In genomic region chr11:95364324-95365295, GRCh38 we compare ENCODE assay signal across 13 cellular contexts.
DNase-seq lines count a peak whose midpoint lies in the region; ATAC-seq and TF ChIP-seq lines count a peak whose summit lies in the region.
"Had no signal": no experiment of that assay in that cellular context is flagged by ENCODE, and none has a peak within 500 bp of the region (broad histone marks: within the 10 kb centered on the region; RNA-seq: fewer than 3 reads in every experiment).

No MANE protein-coding gene starts in this region.

- H3K27me3 Mint-ChIP-seq in chondrocyte (ENCODE audit: low read depth): no peaks in the 10 kb centered on the region
- H3K27me3 Mint-ChIP-seq in natural killer cell treated with Interleukin-12 subunit alpha and Interleukin-12 subunit beta and Interleukin-15 and Interleukin-18, amount 100 ng/mL, for 72 hours: peaks cover 7 to 21% of the 10 kb centered on the region in 2 donors

- H3K36me3 ChIP-seq in mucosa of descending colon (ENCODE audit: low read depth): no peaks in the 10 kb centered on the region
- H3K36me3 ChIP-seq: heart right ventricle had no signal

- H3K36me3 Mint-ChIP-seq in chondrocyte (ENCODE audit: low read depth): no peaks in the 10 kb centered on the region
- H3K36me3 Mint-ChIP-seq in natural killer cell treated with Interleukin-12 subunit alpha and Interleukin-12 subunit beta and Interleukin-15 and Interleukin-18, amount 100 ng/mL, for 72 hours: no peaks in the 10 kb centered on the region
- H3K36me3 Mint-ChIP-seq: CD8-positive, alpha-beta T cell had no signal

- DNase-seq in Caki2 (ENCODE audit: low read depth): peak; percentile 35
- DNase-seq in NCI-H446 treated with DMSO at 0.1 percent for 48 hours (lab: John Stamatoyannopoulos, UW): peak; percentile 74
- no peak for DNase-seq in chondrocyte (ENCODE audit: low spot score)
- no peak for DNase-seq in mucosa of descending colon
- DNase-seq in SHP77 treated with DMSO at 0.1 percent for 48 hours (lab: John Stamatoyannopoulos, UW): no peak
- no peak for DNase-seq in natural killer cell treated with Interleukin-12 subunit alpha and Interleukin-12 subunit beta and Interleukin-15 and Interleukin-18, amount 100 ng/mL, for 72 hours (ENCODE audit: low spot score)
- DNase-seq in erythroblast (lab: John Stamatoyannopoulos, UW): no peak
- DNase-seq: CD8-positive, alpha-beta T cell; heart right ventricle; IMR-90; NCI-H2227 treated with DMSO at 0.1 percent for 48 hours had no signal

- H3K4me1 ChIP-seq in mucosa of descending colon (ENCODE audit: low read depth): peaks cover 3% of the 10 kb centered on the region

- H3K4me3 ChIP-seq in mucosa of descending colon: no peak overlapping the region
- H3K4me3 ChIP-seq: heart right ventricle had no signal

- ATAC-seq in mucosa of descending colon (peak; percentile 77), GM21515 (IDR thresholded peaks at IDR 0.05; ENCODE audit: unreplicated experiment) (no peak)
- no peak for ATAC-seq in natural killer cell treated with Interleukin-12 subunit alpha and Interleukin-12 subunit beta and Interleukin-15 and Interleukin-18, amount 100 ng/mL, for 72 hours
- ATAC-seq: CD8-positive, alpha-beta T cell; heart right ventricle had no signal

- in situ Hi-C loops in Caki2 (cut with HindIII; ENCODE audit: low pct_unique_long_range_greater_than_20kb, low sequenced_read_pairs): no loop called here

- H3K9me3 Mint-ChIP-seq in chondrocyte (ENCODE audit: low read depth): no peaks in the 10 kb centered on the region
- H3K9me3 Mint-ChIP-seq in natural killer cell treated with Interleukin-12 subunit alpha and Interleukin-12 subunit beta and Interleukin-15 and Interleukin-18, amount 100 ng/mL, for 72 hours: no peaks in the 10 kb centered on the region
- H3K9me3 Mint-ChIP-seq: CD8-positive, alpha-beta T cell; T-helper 2 cell treated with Interferon-gamma antibody and Interleukin-4, amounts not matched to agents 5 μg/mL and 100 μg/mL, for 36 hours had no signal

- no peak for TF ChIP-seq POLR2A in erythroblast (IDR thresholded peaks at IDR 0.05; ENCODE audit: low read length)

- intact Hi-C loops in mucosa of descending colon (cut with DNase I, micrococcal nuclease): no loop called here

- peaks cover 38% of the 10 kb centered on the region for H3K4me1 Mint-ChIP-seq in chondrocyte (ENCODE audit: low read depth)
- H3K4me1 Mint-ChIP-seq in natural killer cell treated with Interleukin-12 subunit alpha and Interleukin-12 subunit beta and Interleukin-15 and Interleukin-18, amount 100 ng/mL, for 72 hours (ENCODE audit: low read depth in 2 of 2): no peaks in the 10 kb centered on the region

- no peak overlapping the region for H3K4me3 Mint-ChIP-seq in chondrocyte (ENCODE audit: unreplicated experiment)
- no peak overlapping the region for H3K4me3 Mint-ChIP-seq in natural killer cell treated with Interleukin-12 subunit alpha and Interleukin-12 subunit beta and Interleukin-15 and Interleukin-18, amount 100 ng/mL, for 72 hours
- H3K4me3 Mint-ChIP-seq: CD8-positive, alpha-beta T cell; T-helper 2 cell treated with Interferon-gamma antibody and Interleukin-4, amounts not matched to agents 5 μg/mL and 100 μg/mL, for 36 hours had no signal

- H3K9me3 ChIP-seq in mucosa of descending colon: no peaks in the 10 kb centered on the region
- H3K9me3 ChIP-seq: heart right ventricle had no signal

- peak overlapping the region; percentile 67 for H3K27ac Mint-ChIP-seq in chondrocyte (ENCODE audit: unreplicated experiment)
- H3K27ac Mint-ChIP-seq in natural killer cell treated with Interleukin-12 subunit alpha and Interleukin-12 subunit beta and Interleukin-15 and Interleukin-18, amount 100 ng/mL, for 72 hours: no peak overlapping the region
- H3K27ac Mint-ChIP-seq: CD8-positive, alpha-beta T cell; T-helper 2 cell treated with Interferon-gamma antibody and Interleukin-4, amounts not matched to agents 5 μg/mL and 100 μg/mL, for 36 hours had no signal

- TF ChIP-seq CTCF in chondrocyte (IDR thresholded peaks at IDR 0.05): no peak
- TF ChIP-seq CTCF in mucosa of descending colon (IDR thresholded peaks at IDR 0.05): no peak

Comparison
In these comparisons a context has a peak if more than half of its experiments do, and no peak if none do; other contexts are left out.
1. DNase-seq: peak in Caki2 (single experiment) and NCI-H446 treated with DMSO at 0.1 percent for 48 hours (single experiment); none in chondrocyte (single experiment), mucosa of descending colon (0 of 3), SHP77 treated with DMSO at 0.1 percent for 48 hours (single experiment), natural killer cell treated with Interleukin-12 subunit alpha and Interleukin-12 subunit beta and Interleukin-15 and Interleukin-18, amount 100 ng/mL, for 72 hours (single experiment) and erythroblast (0 of 2).